ENCODE assay signal across 10 cellular contexts in genomic region chr6:51350308-51350904, GRCh38.
DNase-seq lines count a peak whose midpoint lies in the region; ATAC-seq and TF ChIP-seq lines count a peak whose summit lies in the region.
"Had no signal": no experiment of that assay in that cellular context is flagged by ENCODE, and none has a peak within 500 bp of the region (broad histone marks: within the 10 kb centered on the region; RNA-seq: fewer than 3 reads in every experiment).

No MANE protein-coding gene starts in this region.

- TF ChIP-seq EP300 in transverse colon (IDR thresholded peaks at IDR 0.05; ENCODE audit: low read depth): no peak

- H3K9me3 ChIP-seq in transverse colon (no peaks in the 10 kb centered on the region), Peyer's patch (no peaks in the 10 kb centered on the region)
- H3K9me3 ChIP-seq: BLaER1 had no signal

- in situ Hi-C loops in transverse colon (cut with MboI; ENCODE audit: low pct_ligation_motif_present in 1 of 4, low pct_unique_long_range_greater_than_20kb in 1 of 4, low sequenced_read_pairs in 3 of 4): loop anchor here in 1 of 4 donors (25.0 kb wide), 1 partner anchor 538 kb away; the partner anchor contains the start of gene TFAP2B

- H3K4me1 ChIP-seq in transverse colon (no peaks in the 10 kb centered on the region), Peyer's patch (no peaks in the 10 kb centered on the region)
- H3K4me1 ChIP-seq: BLaER1 had no signal

- H3K36me3 ChIP-seq in transverse colon: no peaks in the 10 kb centered on the region
- no peaks in the 10 kb centered on the region for H3K36me3 ChIP-seq in Peyer's patch
- H3K36me3 ChIP-seq: BLaER1 had no signal

- ATAC-seq in GM19467 (IDR thresholded peaks at IDR 0.05; ENCODE audit: unreplicated experiment): no peak

- DNase-seq in NOMO-1 treated with DMSO at 0.1 percent for 48 hours (lab: John Stamatoyannopoulos, UW; ENCODE audit: unreplicated experiment) (peak; percentile 26), NOMO-1 treated with dmso at 0.1 percent for 144 hours (lab: John Stamatoyannopoulos, UW; ENCODE audit: unreplicated experiment) (no peak), OCI-M1 (lab: John Stamatoyannopoulos, UW) (peak; percentile 26), fibroblast of mammary gland (ENCODE audit: low read depth) (peak; percentile 12), transverse colon (no peak), Peyer's patch (no peak), epidermal melanocyte (ENCODE audit: insufficient read length, low spot score) (no peak)
- DNase-seq: immature natural killer cell had no signal

- TF ChIP-seq POLR2A in transverse colon (IDR thresholded peaks at IDR 0.05) (no peak), Peyer's patch (IDR thresholded peaks at IDR 0.05) (no peak)

- WGBS in transverse colon (ENCODE audit: low coverage in 1 of 2), 2 donors: 76 to 79% methylated on average over 2 of the region's 2 CpGs

- TF ChIP-seq CTCF in fibroblast of mammary gland (conservative IDR thresholded peaks at IDR 0.05; ENCODE audit: control insufficient read depth, insufficient read depth, low read depth, low read length): peak; percentile 20
- peak; percentile 27 to 43 (median 31) for TF ChIP-seq CTCF in transverse colon (IDR thresholded peaks at IDR 0.05)
- peak in 3 of 6 experiments; percentile 24 to 33 (median 26) for TF ChIP-seq CTCF in Peyer's patch (IDR thresholded peaks at IDR 0.05)

- H3K27me3 ChIP-seq in transverse colon (no peaks in the 10 kb centered on the region), Peyer's patch (no peaks in the 10 kb centered on the region)
- H3K27me3 ChIP-seq: BLaER1 had no signal

- no peak overlapping the region for H3K4me3 ChIP-seq in fibroblast of mammary gland (ENCODE audit: control insufficient read depth, low read depth, low read length)
- H3K4me3 ChIP-seq in transverse colon: no peak overlapping the region
- H3K4me3 ChIP-seq in Peyer's patch: no peak overlapping the region
- H3K4me3 ChIP-seq: BLaER1 had no signal

- H3K27ac ChIP-seq in transverse colon: no peak overlapping the region
- no peak overlapping the region for H3K27ac ChIP-seq in Peyer's patch
- H3K27ac ChIP-seq: BLaER1 had no signal

- intact Hi-C loops in transverse colon (cut with DNase I; ENCODE audit: low total_unique reads): no loop called here

Comparison
In these comparisons a context has a peak if more than half of its experiments do, and no peak if none do; other contexts are left out.
1. DNase-seq: peak in NOMO-1 treated with DMSO at 0.1 percent for 48 hours (single experiment), OCI-M1 (single experiment) and fibroblast of mammary gland (single experiment); none in NOMO-1 treated with dmso at 0.1 percent for 144 hours (single experiment), transverse colon (single experiment), Peyer's patch (0 of 3) and epidermal melanocyte (single experiment).